Comparison of ENCODE assay signal across 29 cellular contexts in the genomic region with DNA sequence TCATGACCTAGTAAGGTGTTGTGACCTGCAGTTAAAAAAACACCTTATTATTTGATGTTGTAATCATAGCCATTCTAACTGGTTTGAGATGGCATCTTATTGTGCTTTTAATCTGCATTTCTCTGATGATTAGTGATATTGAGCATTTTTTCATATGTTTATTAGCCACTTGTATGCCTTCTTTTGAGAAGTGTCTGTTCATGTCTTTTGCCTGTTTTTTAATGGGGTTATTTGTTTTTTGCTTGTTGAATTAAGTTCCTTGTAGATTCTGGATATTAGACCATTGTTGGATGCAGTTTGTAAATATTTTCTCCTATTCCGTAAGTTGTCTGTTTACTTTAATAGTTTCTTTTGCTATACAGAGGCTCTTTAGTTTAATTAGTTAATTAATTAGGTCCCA.
"Had no signal": no experiment of that assay in that cellular context is flagged by ENCODE, and none has a peak within 500 bp of the region (broad histone marks: within the 10 kb centered on the region; RNA-seq: fewer than 3 reads in every experiment).

No MANE protein-coding gene starts in this region.

- H3K9me3 ChIP-seq: ascending aorta, body of pancreas, breast epithelium had no signal

- DNase-seq: activated B cell treated with CpG ODN at 0.5 μM for 24 hours; activated CD4-positive, alpha-beta memory T cell treated with anti-CD3 and anti-CD28 coated beads for 36 hours; activated CD4-positive, alpha-beta T cell treated with anti-CD3 and anti-CD28 coated beads for 4 hours; activated CD4-positive, alpha-beta T cell treated with anti-CD3 and anti-CD28 coated beads, Interleukin-2, amount 10 ng/mL, durations not matched to agents 24 days and 14 days; activated CD4-positive, alpha-beta T cell treated with anti-CD3 and anti-CD28 coated beads, Interleukin-2, amount 50 U/mL, for 1 hour; activated CD4-positive, alpha-beta T cell treated with anti-CD3 and anti-CD28 coated beads, Interleukin-2, amount 50 U/mL, for 4 hours; activated CD4-positive, CD25-positive, alpha-beta regulatory T cell treated with anti-CD3 and anti-CD28 coated beads, Interleukin-2, amount 50 U/mL, for 72 hours; activated CD8-positive, alpha-beta memory T cell treated with anti-CD3 and anti-CD28 coated beads, Interleukin-2, amount 50 U/mL, for 4 hours; activated CD8-positive, alpha-beta T cell treated with anti-CD3 and anti-CD28 coated beads for 36 hours; activated effector memory CD4-positive, alpha-beta T cell treated with Interleukin-2 at 50 U/mL for 16 hours; activated gamma-delta T cell; activated naive CD4-positive, alpha-beta T cell treated with anti-CD3 and anti-CD28 coated beads, Interleukin-2, amount 10 ng/mL, durations not matched to agents 7 days and 5 days; activated naive CD4-positive, alpha-beta T cell treated with Interleukin-2 at 50 U/mL for 16 hours; activated naive CD8-positive, alpha-beta T cell treated with anti-CD3 and anti-CD28 coated beads, Interleukin-2, amount 10 ng/mL, durations not matched to agents 7 days and 5 days; activated naive CD8-positive, alpha-beta T cell treated with anti-CD3 and anti-CD28 coated beads, Interleukin-2, amount 50 U/mL, for 24 hours; activated T-cell treated with anti-CD3 and anti-CD28 coated beads, Interleukin-2, amount 50 U/mL, for 24 hours; activated T-cell treated with anti-CD3 and anti-CD28 coated beads, Interleukin-2, amount 50 U/mL, for 48 hours; amygdala; anterior cingulate cortex; body of pancreas; brain microvascular endothelial cell; central memory CD4-positive, alpha-beta T cell; T-helper 1 cell; T-helper 2 cell; T-helper 9 cell had no signal

- H3K27ac ChIP-seq: ascending aorta, body of pancreas, brain microvascular endothelial cell, breast epithelium, VCaP had no signal

- H3K4me1 ChIP-seq: ascending aorta, breast epithelium had no signal

- FAIRE-seq: TTC549 had no signal

- H3K4me3 ChIP-seq: ascending aorta, body of pancreas, breast epithelium had no signal

- H3K36me3 ChIP-seq: breast epithelium had no signal

- H3K27me3 ChIP-seq: ascending aorta, body of pancreas, brain microvascular endothelial cell, breast epithelium had no signal

- ATAC-seq: activated CD8-positive, alpha-beta T cell treated with anti-CD3 and anti-CD28 coated beads for 36 hours; activated naive CD8-positive, alpha-beta T cell treated with anti-CD3 and anti-CD28 coated beads, Interleukin-2, amount 50 U/mL, for 24 hours; body of pancreas had no signal
